11 cellular contexts compared by ENCODE assay signal in genomic region chr6:116447496-116448011, GRCh38. TPM values are rescaled to one million over a fixed set of nuclear protein-coding genes. Genes with fewer than 3 reads are reported as not detected.
DNase-seq lines count a peak whose midpoint lies in the region; ATAC-seq and TF ChIP-seq lines count a peak whose summit lies in the region.
"Had no signal": no experiment of that assay in that cellular context is flagged by ENCODE, and none has a peak within 500 bp of the region (broad histone marks: within the 10 kb centered on the region; RNA-seq: fewer than 3 reads in every experiment).

No MANE protein-coding gene starts in this region.

- DNase-seq in GM13977 (ENCODE audit: low spot score) (no peak), NOMO-1 treated with DMSO at 0.1 percent for 48 hours (lab: John Stamatoyannopoulos, UW; ENCODE audit: unreplicated experiment) (peak; percentile 90), epithelial cell of esophagus (ENCODE audit: low read depth) (peak; percentile 77), renal cortical epithelial cell (ENCODE audit: low read depth) (peak; percentile 94), globus pallidus (ENCODE audit: low spot score) (no peak), Ammon's horn (ENCODE audit: low spot score) (no peak)
- DNase-seq: midbrain, T-helper 1 cell had no signal

- TF ChIP-seq CTCF in GM13977 (IDR thresholded peaks at IDR 0.05; ENCODE audit: extremely low read depth, insufficient read depth, missing control alignments) (peak; percentile 9), epithelial cell of esophagus (IDR thresholded peaks at IDR 0.05; ENCODE audit: insufficient read depth, low read depth, low read length, missing control alignments) (no peak)

- no peak for ATAC-seq in HG03045 (IDR thresholded peaks at IDR 0.05; ENCODE audit: unreplicated experiment)
- no peak for ATAC-seq in HG02973 (IDR thresholded peaks at IDR 0.05; ENCODE audit: unreplicated experiment)

- in situ Hi-C loops in GM13977 (cut with MboI; ENCODE audit: low pct_unique_long_range_greater_than_20kb, low sequenced_read_pairs, unreplicated experiment), result no loop called here

- no peak overlapping the region for H3K4me3 ChIP-seq in epithelial cell of esophagus (ENCODE audit: low read length)
- H3K4me3 ChIP-seq: cardiac muscle cell had no signal

RNA-seq across cellular contexts. Expression of gene CALHM6, which starts 13.6 kb away (rescaled TPM):
- total RNA-seq in renal cortical epithelial cell, result 1.6 and 3.1 TPM in 2 replicates
- total RNA-seq: cardiac muscle cell had no signal

Comparison
In these comparisons a context has a peak if more than half of its experiments do, and no peak if none do; other contexts are left out.
1. DNase-seq: peak in NOMO-1 treated with DMSO at 0.1 percent for 48 hours (single experiment), epithelial cell of esophagus (single experiment) and renal cortical epithelial cell (single experiment); none in GM13977 (single experiment), globus pallidus (single experiment) and Ammon's horn (single experiment).